Comparison of ENCODE assay signal across 1 cellular context in the genomic region with DNA sequence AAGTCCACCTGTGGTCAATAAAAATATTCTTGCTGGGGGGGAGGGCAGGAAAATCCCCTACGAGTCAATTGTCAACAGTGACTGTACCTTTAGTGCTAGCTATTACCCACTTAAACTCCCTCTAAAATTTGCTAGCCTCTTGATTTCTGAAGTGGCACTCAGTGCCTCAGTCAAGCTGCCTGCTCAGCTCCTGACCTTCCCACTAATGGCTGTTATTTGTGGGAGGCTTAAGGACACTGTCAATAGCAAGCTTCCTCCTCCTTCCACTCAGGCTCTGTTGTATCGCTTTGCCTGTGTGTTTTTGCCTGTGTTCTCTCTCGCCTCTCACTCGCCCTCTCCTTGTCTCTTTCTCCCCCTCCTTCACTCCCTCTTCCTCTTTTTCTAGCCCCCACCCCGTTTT.
TF ChIP-seq lines count a peak whose summit lies in the region.

No MANE protein-coding gene starts in this region.

TF ChIP-seq in WTC11, 78 proteins besides CTCF, POLR2A, EP300 and RAD21 (continued from another document):
- TF ChIP-seq, protein P1, sequence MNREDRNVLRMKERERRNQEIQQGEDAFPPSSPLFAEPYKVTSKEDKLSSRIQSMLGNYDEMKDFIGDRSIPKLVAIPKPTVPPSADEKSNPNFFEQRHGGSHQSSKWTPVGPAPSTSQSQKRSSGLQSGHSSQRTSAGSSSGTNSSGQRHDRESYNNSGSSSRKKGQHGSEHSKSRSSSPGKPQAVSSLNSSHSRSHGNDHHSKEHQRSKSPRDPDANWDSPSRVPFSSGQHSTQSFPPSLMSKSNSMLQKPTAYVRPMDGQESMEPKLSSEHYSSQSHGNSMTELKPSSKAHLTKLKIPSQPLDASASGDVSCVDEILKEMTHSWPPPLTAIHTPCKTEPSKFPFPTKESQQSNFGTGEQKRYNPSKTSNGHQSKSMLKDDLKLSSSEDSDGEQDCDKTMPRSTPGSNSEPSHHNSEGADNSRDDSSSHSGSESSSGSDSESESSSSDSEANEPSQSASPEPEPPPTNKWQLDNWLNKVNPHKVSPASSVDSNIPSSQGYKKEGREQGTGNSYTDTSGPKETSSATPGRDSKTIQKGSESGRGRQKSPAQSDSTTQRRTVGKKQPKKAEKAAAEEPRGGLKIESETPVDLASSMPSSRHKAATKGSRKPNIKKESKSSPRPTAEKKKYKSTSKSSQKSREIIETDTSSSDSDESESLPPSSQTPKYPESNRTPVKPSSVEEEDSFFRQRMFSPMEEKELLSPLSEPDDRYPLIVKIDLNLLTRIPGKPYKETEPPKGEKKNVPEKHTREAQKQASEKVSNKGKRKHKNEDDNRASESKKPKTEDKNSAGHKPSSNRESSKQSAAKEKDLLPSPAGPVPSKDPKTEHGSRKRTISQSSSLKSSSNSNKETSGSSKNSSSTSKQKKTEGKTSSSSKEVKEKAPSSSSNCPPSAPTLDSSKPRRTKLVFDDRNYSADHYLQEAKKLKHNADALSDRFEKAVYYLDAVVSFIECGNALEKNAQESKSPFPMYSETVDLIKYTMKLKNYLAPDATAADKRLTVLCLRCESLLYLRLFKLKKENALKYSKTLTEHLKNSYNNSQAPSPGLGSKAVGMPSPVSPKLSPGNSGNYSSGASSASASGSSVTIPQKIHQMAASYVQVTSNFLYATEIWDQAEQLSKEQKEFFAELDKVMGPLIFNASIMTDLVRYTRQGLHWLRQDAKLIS (CRISPR knock-in tag; IDR thresholded peaks at IDR 0.05; ENCODE audit: borderline replicate concordance), result no peak
- no peak for TF ChIP-seq ZNF423 (CRISPR knock-in tag; IDR thresholded peaks at IDR 0.05)
- TF ChIP-seq TCF7 (CRISPR knock-in tag; IDR thresholded peaks at IDR 0.05; ENCODE audit: low read depth), result no peak
TF ChIP-seq in WTC11: peak in this region for 0.
